In genomic region chr13:52738719-52739467, GRCh38 we compare ENCODE assay signal across 8 cellular contexts. TPM values are rescaled to one million over a fixed set of nuclear protein-coding genes. Genes with fewer than 3 reads are reported as not detected.
DNase-seq lines count a peak whose midpoint lies in the region; ATAC-seq and TF ChIP-seq lines count a peak whose summit lies in the region.

No MANE protein-coding gene starts in this region.

- H3K4me3 Mint-ChIP-seq in stimulated activated effector memory CD8-positive, alpha-beta T cell treated with anti-CD3 and anti-CD28 coated beads, Interleukin-12 subunit alpha, Interleukin-12 subunit beta, amount 100 ng/mL, for 72 hours: no peak overlapping the region

- intact Hi-C loops in uterus (cut with DNase I; ENCODE audit: low total_unique reads): no loop called here

- TF ChIP-seq CTCF in GM06990 (IDR thresholded peaks at IDR 0.05; ENCODE audit: insufficient read depth, low read length, poor library complexity, severe bottlenecking): peak; percentile 44
- TF ChIP-seq CTCF in astrocyte of the cerebellum (IDR thresholded peaks at IDR 0.05; ENCODE audit: low read depth, low read length, missing control alignments): peak; percentile 30
- peak in 2 of 4 experiments; percentile 18 for TF ChIP-seq CTCF in uterus (IDR thresholded peaks at IDR 0.05)

- in situ Hi-C loops in astrocyte of the cerebellum (cut with HindIII; ENCODE audit: low sequenced_read_pairs): no loop called here

- H3K36me3 ChIP-seq in GM06990 (ENCODE audit: control insufficient read depth, insufficient read depth, low read length): no peaks in the 10 kb centered on the region
- H3K36me3 ChIP-seq in uterus: no peaks in the 10 kb centered on the region

- no peak overlapping the region for H3K27ac ChIP-seq in uterus

- H3K4me1 Mint-ChIP-seq in stimulated activated effector memory CD8-positive, alpha-beta T cell treated with anti-CD3 and anti-CD28 coated beads, Interleukin-12 subunit alpha, Interleukin-12 subunit beta, amount 100 ng/mL, for 72 hours: peaks cover 6% of the 10 kb centered on the region

- no peaks in the 10 kb centered on the region for H3K36me3 Mint-ChIP-seq in stimulated activated effector memory CD8-positive, alpha-beta T cell treated with anti-CD3 and anti-CD28 coated beads, Interleukin-12 subunit alpha, Interleukin-12 subunit beta, amount 100 ng/mL, for 72 hours

- no peak overlapping the region for H3K27ac Mint-ChIP-seq in stimulated activated effector memory CD8-positive, alpha-beta T cell treated with anti-CD3 and anti-CD28 coated beads, Interleukin-12 subunit alpha, Interleukin-12 subunit beta, amount 100 ng/mL, for 72 hours

- no peak for TF ChIP-seq POLR2A in uterus (IDR thresholded peaks at IDR 0.05)

- H3K4me3 ChIP-seq in GM06990 (replicated peaks; ENCODE audit: low read depth, low read length) (no peak overlapping the region), astrocyte of the cerebellum (ENCODE audit: low read depth, low read length) (peak overlapping the region; percentile 34), uterus (peak overlapping the region in 1 of 2 donors; percentile 11)

- H3K9me3 Mint-ChIP-seq in stimulated activated effector memory CD8-positive, alpha-beta T cell treated with anti-CD3 and anti-CD28 coated beads, Interleukin-12 subunit alpha, Interleukin-12 subunit beta, amount 100 ng/mL, for 72 hours: no peaks in the 10 kb centered on the region

- ATAC-seq in HG02981 (IDR thresholded peaks at IDR 0.05; ENCODE audit: unreplicated experiment) (peak; percentile 77), HG02588 (IDR thresholded peaks at IDR 0.05; ENCODE audit: unreplicated experiment) (no peak)
- ATAC-seq in stimulated activated effector memory CD8-positive, alpha-beta T cell treated with anti-CD3 and anti-CD28 coated beads, Interleukin-12 subunit alpha, Interleukin-12 subunit beta, amount 100 ng/mL, for 72 hours: peak; percentile 36

- no peaks in the 10 kb centered on the region for H3K9me3 ChIP-seq in uterus

- H3K27me3 ChIP-seq in GM06990 (replicated peaks; ENCODE audit: control insufficient read depth, insufficient read depth, low read length) (no peaks in the 10 kb centered on the region; the same call in 1 of the 2 replicates), uterus (peaks cover 0 to 9% of the 10 kb centered on the region in 2 donors)

- peaks cover 0 to 8% of the 10 kb centered on the region in 2 donors for H3K4me1 ChIP-seq in uterus

- DNase-seq in GM06990 (ENCODE audit: extremely low read depth, insufficient read length) (peak; percentile 43), astrocyte of the cerebellum (ENCODE audit: low read depth) (no peak), left kidney (ENCODE audit: low read depth, low spot score) (peak; percentile 65), uterus (no peak), NCI-H1048 (lab: John Stamatoyannopoulos, UW) (no peak)
- peak in 1 of 2 donors; percentile 51 for DNase-seq in stimulated activated effector memory CD8-positive, alpha-beta T cell treated with anti-CD3 and anti-CD28 coated beads, Interleukin-12 subunit alpha, Interleukin-12 subunit beta, amount 100 ng/mL, for 72 hours (ENCODE audit: low spot score in 2 of 2)

RNA-seq across cellular contexts. Expression of gene CNMD, which starts 0.7 kb away (rescaled TPM):
- total RNA-seq in uterus: not detected

Comparison
In these comparisons a context has a peak if more than half of its experiments do, and no peak if none do; other contexts are left out.
1. DNase-seq: peak in GM06990 (single experiment) and left kidney (single experiment); none in astrocyte of the cerebellum (single experiment), uterus (0 of 2) and NCI-H1048 (single experiment).